In genomic region chr2:129733041-129733440, GRCh38 we compare ENCODE assay signal across 21 cellular contexts.
DNase-seq lines count a peak whose midpoint lies in the region; ATAC-seq and TF ChIP-seq lines count a peak whose summit lies in the region.
"Had no signal": no experiment of that assay in that cellular context is flagged by ENCODE, and none has a peak within 500 bp of the region (broad histone marks: within the 10 kb centered on the region; RNA-seq: fewer than 3 reads in every experiment).

No MANE protein-coding gene starts in this region.

- CTCF ChIA-PET in activated naive CD4-positive, alpha-beta T cell treated with anti-CD3 and anti-CD28 coated beads, Interleukin-2, amount 10 ng/mL, durations not matched to agents 7 days and 5 days (lab: Charles Lee) = no interaction called here

- no peaks in the 10 kb centered on the region for H3K27me3 ChIP-seq in endodermal cell (ENCODE audit: control insufficient read depth, insufficient read depth, low read length, poor library complexity, severe bottlenecking)
- H3K27me3 ChIP-seq: BE2C had no signal

- TF ChIP-seq CTCF in endodermal cell (conservative IDR thresholded peaks at IDR 0.05) = no peak

- DNase-seq in NCI-H2227 treated with DMSO at 0.1 percent for 48 hours (lab: John Stamatoyannopoulos, UW) (peak; percentile 64), NCI-H2227 (lab: John Stamatoyannopoulos, UW; ENCODE audit: unreplicated experiment) (no peak), endodermal cell (peak; percentile 20), ureter (ENCODE audit: low spot score) (peak; percentile 13), medulla oblongata (ENCODE audit: extremely low spot score) (no peak)
- peak; percentile 5 for DNase-seq in activated naive CD4-positive, alpha-beta T cell treated with anti-CD3 and anti-CD28 coated beads, Interleukin-2, amount 10 ng/mL, durations not matched to agents 7 days and 5 days
- DNase-seq in activated naive CD4-positive, alpha-beta T cell treated with anti-CD3 and anti-CD28 coated beads, Interleukin-2, amount 50 U/mL, for 72 hours (ENCODE audit: low spot score in 2 of 2) = no peak
- DNase-seq in central memory CD4-positive, alpha-beta T cell = no peak
- DNase-seq: ACHN; AML-193; BE2C; Caco-2; CD4-positive, CD25-positive, alpha-beta regulatory T cell; CD8-positive, alpha-beta T cell; DMS153; DND-41; H9 had no signal

- no peaks in the 10 kb centered on the region for H3K4me1 ChIP-seq in endodermal cell (ENCODE audit: control insufficient read depth, insufficient read depth, low read length)
- H3K4me1 ChIP-seq: BE2C, Caco-2 had no signal

- no peak overlapping the region for H3K27ac ChIP-seq in endodermal cell (ENCODE audit: low read depth, low read length)
- H3K27ac ChIP-seq: 22Rv1, C4-2B had no signal

- H3K9me3 Mint-ChIP-seq in activated naive CD4-positive, alpha-beta T cell treated with anti-CD3 and anti-CD28 coated beads, Interleukin-2, amount 10 ng/mL, durations not matched to agents 7 days and 5 days = no peaks in the 10 kb centered on the region
- no peaks in the 10 kb centered on the region for H3K9me3 Mint-ChIP-seq in activated naive CD4-positive, alpha-beta T cell treated with anti-CD3 and anti-CD28 coated beads, Interleukin-2, amount 50 U/mL, for 72 hours
- no peaks in the 10 kb centered on the region for H3K9me3 Mint-ChIP-seq in endodermal cell
- H3K9me3 Mint-ChIP-seq: CD4-positive, CD25-positive, alpha-beta regulatory T cell; CD8-positive, alpha-beta T cell; GM23338; H9 had no signal

- no peaks in the 10 kb centered on the region for H3K36me3 Mint-ChIP-seq in activated naive CD4-positive, alpha-beta T cell treated with anti-CD3 and anti-CD28 coated beads, Interleukin-2, amount 10 ng/mL, durations not matched to agents 7 days and 5 days
- H3K36me3 Mint-ChIP-seq in activated naive CD4-positive, alpha-beta T cell treated with anti-CD3 and anti-CD28 coated beads, Interleukin-2, amount 50 U/mL, for 72 hours = no peaks in the 10 kb centered on the region
- H3K36me3 Mint-ChIP-seq in endodermal cell (ENCODE audit: low read depth) = no peaks in the 10 kb centered on the region
- H3K36me3 Mint-ChIP-seq: CD4-positive, CD25-positive, alpha-beta regulatory T cell; CD8-positive, alpha-beta T cell had no signal

- H3K36me3 ChIP-seq in endodermal cell (ENCODE audit: control insufficient read depth, insufficient read depth, low read length) = no peaks in the 10 kb centered on the region
- H3K36me3 ChIP-seq: BE2C had no signal

- no peaks in the 10 kb centered on the region for H3K9me3 ChIP-seq in endodermal cell (ENCODE audit: control insufficient read depth, low read length)
- H3K9me3 ChIP-seq: BE2C, Caco-2 had no signal

- no peak overlapping the region for H3K4me3 ChIP-seq in endodermal cell (ENCODE audit: low read length)
- H3K4me3 ChIP-seq: GM23338 had no signal

- ATAC-seq in activated naive CD4-positive, alpha-beta T cell treated with anti-CD3 and anti-CD28 coated beads, Interleukin-2, amount 50 U/mL, for 72 hours = no peak
- ATAC-seq: CD8-positive, alpha-beta T cell; GM23338; HCT116 had no signal

- WGBS in endodermal cell (ENCODE audit: insufficient coverage in 1 of 2, insufficient read length in 1 of 2), 2 experiments = 79 to 91% methylated on average over 3 of the region's 3 CpGs

- no peaks in the 10 kb centered on the region for H3K27me3 Mint-ChIP-seq in activated naive CD4-positive, alpha-beta T cell treated with anti-CD3 and anti-CD28 coated beads, Interleukin-2, amount 10 ng/mL, durations not matched to agents 7 days and 5 days
- no peaks in the 10 kb centered on the region for H3K27me3 Mint-ChIP-seq in endodermal cell (ENCODE audit: insufficient read depth)
- H3K27me3 Mint-ChIP-seq: CD4-positive, CD25-positive, alpha-beta regulatory T cell had no signal

- no peaks in the 10 kb centered on the region for H3K4me1 Mint-ChIP-seq in activated naive CD4-positive, alpha-beta T cell treated with anti-CD3 and anti-CD28 coated beads, Interleukin-2, amount 10 ng/mL, durations not matched to agents 7 days and 5 days
- no peaks in the 10 kb centered on the region for H3K4me1 Mint-ChIP-seq in endodermal cell
- H3K4me1 Mint-ChIP-seq: CD4-positive, CD25-positive, alpha-beta regulatory T cell had no signal

- H3K9ac ChIP-seq in endodermal cell (ENCODE audit: extremely low read depth, low read length, poor library complexity, severe bottlenecking) = no peak overlapping the region

- H3K27ac Mint-ChIP-seq in activated naive CD4-positive, alpha-beta T cell treated with anti-CD3 and anti-CD28 coated beads, Interleukin-2, amount 10 ng/mL, durations not matched to agents 7 days and 5 days = no peak overlapping the region
- H3K27ac Mint-ChIP-seq in activated naive CD4-positive, alpha-beta T cell treated with anti-CD3 and anti-CD28 coated beads, Interleukin-2, amount 50 U/mL, for 72 hours = no peak overlapping the region
- no peak overlapping the region for H3K27ac Mint-ChIP-seq in endodermal cell
- H3K27ac Mint-ChIP-seq: CD4-positive, CD25-positive, alpha-beta regulatory T cell; CD8-positive, alpha-beta T cell; GM23338; H9 had no signal

- H3K4me3 Mint-ChIP-seq in activated naive CD4-positive, alpha-beta T cell treated with anti-CD3 and anti-CD28 coated beads, Interleukin-2, amount 10 ng/mL, durations not matched to agents 7 days and 5 days = no peak overlapping the region
- no peak overlapping the region for H3K4me3 Mint-ChIP-seq in endodermal cell
- H3K4me3 Mint-ChIP-seq: CD4-positive, CD25-positive, alpha-beta regulatory T cell; CD8-positive, alpha-beta T cell; GM23338; H9 had no signal

Comparison
In these comparisons a context has a peak if more than half of its experiments do, and no peak if none do; other contexts are left out.
1. DNase-seq: peak in NCI-H2227 treated with DMSO at 0.1 percent for 48 hours (single experiment), activated naive CD4-positive, alpha-beta T cell treated with anti-CD3 and anti-CD28 coated beads, Interleukin-2, amount 10 ng/mL, durations not matched to agents 7 days and 5 days (single experiment), endodermal cell (single experiment) and ureter (single experiment); none in NCI-H2227 (single experiment), activated naive CD4-positive, alpha-beta T cell treated with anti-CD3 and anti-CD28 coated beads, Interleukin-2, amount 50 U/mL, for 72 hours (0 of 2), central memory CD4-positive, alpha-beta T cell (single experiment) and medulla oblongata (single experiment).